Comparison of ENCODE assay signal across 8 cellular contexts in the genomic region with DNA sequence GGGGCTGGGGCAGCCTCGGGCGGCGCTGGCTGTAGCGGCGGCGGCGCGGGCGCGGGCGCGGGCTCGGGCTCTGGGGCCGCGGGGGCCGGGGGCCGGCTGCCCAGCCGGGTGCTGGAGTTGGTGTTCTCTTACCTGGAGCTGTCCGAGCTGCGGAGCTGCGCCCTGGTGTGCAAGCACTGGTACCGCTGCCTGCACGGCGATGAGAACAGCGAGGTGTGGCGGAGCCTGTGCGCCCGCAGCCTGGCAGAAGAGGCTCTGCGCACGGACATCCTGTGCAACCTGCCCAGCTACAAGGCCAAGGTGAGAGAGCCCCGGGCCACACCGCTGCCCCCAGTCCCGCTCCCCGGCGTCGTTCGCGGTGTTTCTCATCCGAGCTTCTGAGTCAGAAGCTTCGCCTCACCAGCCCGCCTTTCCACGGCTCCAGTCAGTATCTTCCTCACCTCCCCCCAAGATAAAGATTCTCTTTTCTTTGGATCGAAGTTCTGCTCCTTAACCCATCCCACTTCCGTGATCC. TPM values are rescaled to one million over a fixed set of nuclear protein-coding genes. Genes with fewer than 3 reads are reported as not detected.
DNase-seq lines count a peak whose midpoint lies in the region; ATAC-seq and TF ChIP-seq lines count a peak whose summit lies in the region.

No MANE protein-coding gene starts in this region.

- H3K27ac Mint-ChIP-seq in activated T-cell treated with anti-CD3 and anti-CD28 coated beads, Interleukin-2, amount 50 U/mL, for 72 hours: peak overlapping the region; percentile 93

- H3K36me3 ChIP-seq in neuron (ENCODE audit: insufficient read depth, low read length) (peaks cover 12% of the 10 kb centered on the region), tibial artery (peaks cover 0 to 5% (median 0%) of the 10 kb centered on the region in 3 donors)

- peak; percentile 38 for ATAC-seq in HG02852 (IDR thresholded peaks at IDR 0.05; ENCODE audit: unreplicated experiment)
- peak; percentile 54 to 55 for ATAC-seq in activated T-cell treated with anti-CD3 and anti-CD28 coated beads, Interleukin-2, amount 50 U/mL, for 72 hours (replicated peaks in 1 of 2)

- peak overlapping the region; percentile 82 to 93 for H3K27ac ChIP-seq in tibial artery

- DNase-seq in NCI-H2081 (lab: John Stamatoyannopoulos, UW) (peak; percentile 53 to 72), NCI-H2081 treated with DMSO at 0.1 percent for 48 hours (lab: John Stamatoyannopoulos, UW) (no peak), NCI-H345 (lab: John Stamatoyannopoulos, UW) (peak; percentile 44), fibroblast of the aortic adventitia (ENCODE audit: low read depth) (peak; percentile 11), tibial artery (peak in 1 of 2 donors; percentile 28)
- DNase-seq in activated T-cell treated with anti-CD3 and anti-CD28 coated beads, Interleukin-2, amount 50 U/mL, for 72 hours: peak; percentile 60 to 62

- H3K4me1 Mint-ChIP-seq in activated T-cell treated with anti-CD3 and anti-CD28 coated beads, Interleukin-2, amount 50 U/mL, for 72 hours (ENCODE audit: low read depth): peaks cover 43% of the 10 kb centered on the region

- H3K27me3 Mint-ChIP-seq in activated T-cell treated with anti-CD3 and anti-CD28 coated beads, Interleukin-2, amount 50 U/mL, for 72 hours (ENCODE audit: low read depth): no peaks in the 10 kb centered on the region

- TF ChIP-seq CTCF in fibroblast of the aortic adventitia (IDR thresholded peaks at IDR 0.05; ENCODE audit: insufficient read depth, low read length) (peak; percentile 1), tibial artery (IDR thresholded peaks at IDR 0.05) (no peak)

- H3K9me3 Mint-ChIP-seq in activated T-cell treated with anti-CD3 and anti-CD28 coated beads, Interleukin-2, amount 50 U/mL, for 72 hours: no peaks in the 10 kb centered on the region

- intact Hi-C loops in tibial artery (cut with DNase I; ENCODE audit: low total_unique reads): no loop called here

- H3K27me3 ChIP-seq in neuron (ENCODE audit: insufficient read depth, low read length) (no peaks in the 10 kb centered on the region), tibial artery (no peaks in the 10 kb centered on the region)

- H2AFZ ChIP-seq in neuron (ENCODE audit: low read depth, low read length): peak overlapping the region; percentile 41

- no peaks in the 10 kb centered on the region for H3K9me3 ChIP-seq in neuron (ENCODE audit: low read length)
- H3K9me3 ChIP-seq in tibial artery: no peaks in the 10 kb centered on the region

- H3K4me1 ChIP-seq in neuron (ENCODE audit: insufficient read depth, low read length) (peaks cover 20% of the 10 kb centered on the region), tibial artery (peaks cover 0 to 31% (median 24%) of the 10 kb centered on the region in 4 donors)

- H3K4me3 ChIP-seq in fibroblast of the aortic adventitia (ENCODE audit: low read depth, low read length) (peak overlapping the region; percentile 100), neuron (ENCODE audit: low read length) (peak overlapping the region; percentile 98), tibial artery (peak overlapping the region; percentile 92 to 94)

- H3K4me3 Mint-ChIP-seq in activated T-cell treated with anti-CD3 and anti-CD28 coated beads, Interleukin-2, amount 50 U/mL, for 72 hours: peak overlapping the region; percentile 89 to 95

- peaks cover 5% of the 10 kb centered on the region in 2 donors for H3K36me3 Mint-ChIP-seq in activated T-cell treated with anti-CD3 and anti-CD28 coated beads, Interleukin-2, amount 50 U/mL, for 72 hours (ENCODE audit: insufficient read depth in 2 of 2)

RNA-seq across cellular contexts. Expression of a gene that starts 0.6 kb away (rescaled TPM):
- total RNA-seq in activated T-cell treated with anti-CD3 and anti-CD28 coated beads, Interleukin-2, amount 50 U/mL, for 72 hours: 10 to 100 TPM; 14.0 to 16.9 TPM
- total RNA-seq in fibroblast of the aortic adventitia (ENCODE audit: low replicate concordance): 8.3 and 14.0 TPM in 2 replicates

RNA-seq across cellular contexts. Expression of a gene that starts 0.7 kb away (rescaled TPM):
- total RNA-seq in activated T-cell treated with anti-CD3 and anti-CD28 coated beads, Interleukin-2, amount 50 U/mL, for 72 hours: 10 to 100 TPM; 20.3 to 27.6 TPM
- 6.5 and 7.1 TPM in 2 replicates for total RNA-seq in fibroblast of the aortic adventitia (ENCODE audit: low replicate concordance)

RNA-seq across cellular contexts. Expression of a gene that starts 53.9 kb away (rescaled TPM):
- not detected for total RNA-seq in activated T-cell treated with anti-CD3 and anti-CD28 coated beads, Interleukin-2, amount 50 U/mL, for 72 hours
- total RNA-seq in fibroblast of the aortic adventitia (ENCODE audit: low replicate concordance): not detected in 2 replicates
